In genomic region chr19:1567848-1568227, GRCh38 we compare ENCODE assay signal across 10 cellular contexts. TPM values are rescaled to one million over a fixed set of nuclear protein-coding genes. Genes with fewer than 3 reads are reported as not detected.
DNase-seq lines count a peak whose midpoint lies in the region; ATAC-seq and TF ChIP-seq lines count a peak whose summit lies in the region.
"Had no signal": no experiment of that assay in that cellular context is flagged by ENCODE, and none has a peak within 500 bp of the region (broad histone marks: within the 10 kb centered on the region; RNA-seq: fewer than 3 reads in every experiment).

No MANE protein-coding gene starts in this region.

- H3K9me2 ChIP-seq in hepatocyte (replicated peaks; ENCODE audit: insufficient read depth), result no peaks in the 10 kb centered on the region

- BruUV-seq in Panc1 (replicated peaks; lab: Mats Ljungman, UMichigan), result no TSS peak

- no peaks in the 10 kb centered on the region; the same call in 1 of the 2 replicates for H3K4me1 ChIP-seq in Panc1 (ENCODE audit: control insufficient read depth, insufficient read depth, low read length)
- H3K4me1 ChIP-seq in hepatocyte (ENCODE audit: insufficient read depth), result peaks cover 10% of the 10 kb centered on the region
- H3K4me1 ChIP-seq in tibial artery, result peaks cover 0 to 28% (median 17%) of the 10 kb centered on the region in 4 donors

- peaks cover 49% of the 10 kb centered on the region for H3K79me2 ChIP-seq in hepatocyte

- H3K9me3 Mint-ChIP-seq in activated naive CD4-positive, alpha-beta T cell treated with anti-CD3 and anti-CD28 coated beads, Interleukin-2, amount 50 U/mL, for 72 hours, result no peaks in the 10 kb centered on the region
- H3K9me3 Mint-ChIP-seq in nephron progenitor cell, result peaks cover 4% of the 10 kb centered on the region

- H3K4me3 Mint-ChIP-seq in nephron progenitor cell, result no peak overlapping the region

- H3K27me3 Mint-ChIP-seq in nephron progenitor cell (ENCODE audit: low read depth, poor library complexity), result peaks cover 21% of the 10 kb centered on the region

- H3K27ac ChIP-seq in Panc1 (ENCODE audit: low read length), result no peak overlapping the region
- no peak overlapping the region for H3K27ac ChIP-seq in hepatocyte
- no peak overlapping the region for H3K27ac ChIP-seq in tibial artery

- no peak overlapping the region for H2AFZ ChIP-seq in hepatocyte

- TF ChIP-seq CTCF in Panc1 (IDR thresholded peaks at IDR 0.05) (no peak), hepatocyte (IDR thresholded peaks at IDR 0.05; ENCODE audit: poor library complexity) (no peak), tibial artery (IDR thresholded peaks at IDR 0.05) (no peak), nephron progenitor cell (IDR thresholded peaks at IDR 0.05) (no peak)

- H3K9me3 ChIP-seq in Panc1 (ENCODE audit: control insufficient read depth, insufficient read depth, low read depth, low read length) (no peaks in the 10 kb centered on the region), hepatocyte (ENCODE audit: low read depth) (no peaks in the 10 kb centered on the region), tibial artery (no peaks in the 10 kb centered on the region)

- H3K4me3 ChIP-seq in Panc1 (ENCODE audit: low read depth in 2 of 2, low read length in 2 of 2), result peak overlapping the region in 1 of 2 experiments; percentile 59; a peak in 1 of 4 replicates
- no peak overlapping the region for H3K4me3 ChIP-seq in hepatocyte
- peak overlapping the region; percentile 62 to 81 for H3K4me3 ChIP-seq in tibial artery

- intact Hi-C loops in Panc1 (cut with micrococcal nuclease; ENCODE audit: unreplicated experiment), result no loop called here
- intact Hi-C loops in tibial artery (cut with DNase I; ENCODE audit: low total_unique reads), result no loop called here

- in situ Hi-C loops in Panc1 (cut with HindIII; ENCODE audit: low pct_unique_long_range_greater_than_20kb, low sequenced_read_pairs), result no loop called here

- ATAC-seq in activated naive CD4-positive, alpha-beta T cell treated with anti-CD3 and anti-CD28 coated beads, Interleukin-2, amount 50 U/mL, for 72 hours, result peak; percentile 40 to 44
- ATAC-seq in Panc1 (peak; percentile 29), GM19395 (IDR thresholded peaks at IDR 0.05; ENCODE audit: unreplicated experiment) (no peak)

- no peaks in the 10 kb centered on the region; the same call in 1 of the 2 replicates for H3K36me3 ChIP-seq in Panc1 (ENCODE audit: control insufficient read depth, insufficient read depth, low read length)
- no peaks in the 10 kb centered on the region for H3K36me3 ChIP-seq in hepatocyte (replicated peaks; ENCODE audit: insufficient read depth, low read depth)
- no peaks in the 10 kb centered on the region for H3K36me3 ChIP-seq in tibial artery

- POLR2A ChIA-PET in Panc1 (lab: Charles Lee), result no interaction called here

- H4K20me1 ChIP-seq in hepatocyte (ENCODE audit: insufficient read depth, poor library complexity, severe bottlenecking), result peaks cover 39% of the 10 kb centered on the region

- no peaks in the 10 kb centered on the region for H3K36me3 Mint-ChIP-seq in activated naive CD4-positive, alpha-beta T cell treated with anti-CD3 and anti-CD28 coated beads, Interleukin-2, amount 50 U/mL, for 72 hours
- peaks cover 25% of the 10 kb centered on the region for H3K36me3 Mint-ChIP-seq in nephron progenitor cell (ENCODE audit: low read depth)
- H3K36me3 Mint-ChIP-seq: CD4-positive, alpha-beta memory T cell had no signal

- H3K27me3 ChIP-seq in Panc1 (ENCODE audit: control insufficient read depth, insufficient read depth, low read length) (no peaks in the 10 kb centered on the region), hepatocyte (no peaks in the 10 kb centered on the region), tibial artery (no peaks in the 10 kb centered on the region)

- DNase-seq in activated naive CD4-positive, alpha-beta T cell treated with anti-CD3 and anti-CD28 coated beads, Interleukin-2, amount 50 U/mL, for 72 hours (ENCODE audit: low spot score in 2 of 2), result no peak
- DNase-seq in activated naive CD4-positive, alpha-beta T cell (lab: John Stamatoyannopoulos, UW), result no peak
- DNase-seq in Panc1 (ENCODE audit: low read depth, low spot score), result no peak
- DNase-seq in hepatocyte (ENCODE audit: low spot score), result peak; percentile 57
- DNase-seq in tibial artery, result no peak
- no peak for DNase-seq in nephron progenitor cell
- no peak for DNase-seq in NOMO-1 (lab: John Stamatoyannopoulos, UW; ENCODE audit: unreplicated experiment in 2 of 2)
- DNase-seq: occipital lobe had no signal

- CTCF ChIA-PET in Panc1 (lab: Charles Lee), result no interaction called here

- peaks cover 23% of the 10 kb centered on the region for H3K4me1 Mint-ChIP-seq in nephron progenitor cell

- no peak overlapping the region for H3K27ac Mint-ChIP-seq in activated naive CD4-positive, alpha-beta T cell treated with anti-CD3 and anti-CD28 coated beads, Interleukin-2, amount 50 U/mL, for 72 hours
- H3K27ac Mint-ChIP-seq in nephron progenitor cell, result no peak overlapping the region

- no CpG with 5 or more reads among the region's 73 CpGs for WGBS in hepatocyte (ENCODE audit: low lambda C conversion rate, missing lambda C conversion rate)

- no peak overlapping the region for H3K4me2 ChIP-seq in hepatocyte

RNA-seq across cellular contexts. Expression of gene MEX3D, which starts 0.3 kb away (rescaled TPM):
- 1 to 10 TPM; 3.0 to 7.0 TPM for total RNA-seq in activated naive CD4-positive, alpha-beta T cell treated with anti-CD3 and anti-CD28 coated beads, Interleukin-2, amount 50 U/mL, for 72 hours
- total RNA-seq in Panc1 (2021; ENCODE audit: unreplicated experiment) (73.7 TPM), hepatocyte (38.7 and 45.6 TPM in 2 replicates)
- polyA plus RNA-seq in Panc1 (2012; ENCODE audit: insufficient read length), result 62.0 TPM
- polyA plus RNA-seq in hepatocyte, result 6.2 and 6.6 TPM in 2 replicates

RNA-seq across cellular contexts. Expression of gene MBD3, which starts 24.8 kb away (rescaled TPM):
- total RNA-seq in activated naive CD4-positive, alpha-beta T cell treated with anti-CD3 and anti-CD28 coated beads, Interleukin-2, amount 50 U/mL, for 72 hours, result 100 to 1,000 TPM in 1 of 2 donors, 10 to 100 TPM in 1; 50.8 to 103 TPM
- total RNA-seq in Panc1 (2021; ENCODE audit: unreplicated experiment) (139 TPM), hepatocyte (84.2 and 84.5 TPM in 2 replicates)
- 96.7 TPM for polyA plus RNA-seq in Panc1 (2012; ENCODE audit: insufficient read length)
- 56.3 and 66.6 TPM in 2 replicates for polyA plus RNA-seq in hepatocyte

RNA-seq across cellular contexts. Expression of gene UQCR11, which starts 37.4 kb away (rescaled TPM):
- total RNA-seq in activated naive CD4-positive, alpha-beta T cell treated with anti-CD3 and anti-CD28 coated beads, Interleukin-2, amount 50 U/mL, for 72 hours, result 100 to 1,000 TPM; 163 to 193 TPM
- total RNA-seq in Panc1 (2021; ENCODE audit: unreplicated experiment), result 300 TPM
- 270 TPM for polyA plus RNA-seq in Panc1 (2012; ENCODE audit: insufficient read length)
- 56.6 and 57.6 TPM in 2 replicates for total RNA-seq in hepatocyte
- 672 and 684 TPM in 2 replicates for polyA plus RNA-seq in hepatocyte

RNA-seq across cellular contexts. Expression of gene PLK5, which starts 44.0 kb away (rescaled TPM):
- total RNA-seq in activated naive CD4-positive, alpha-beta T cell treated with anti-CD3 and anti-CD28 coated beads, Interleukin-2, amount 50 U/mL, for 72 hours, result not detected
- total RNA-seq in Panc1 (2021; ENCODE audit: unreplicated experiment) (not detected), hepatocyte (not detected in 2 replicates)
- not detected for polyA plus RNA-seq in Panc1 (2012; ENCODE audit: insufficient read length)
- polyA plus RNA-seq in hepatocyte, result 0.12 and 0.53 TPM in 2 replicates
- total RNA-seq: CD4-positive, alpha-beta memory T cell; occipital lobe had no signal
- polyA plus RNA-seq: CD4-positive, alpha-beta memory T cell had no signal

RNA-seq across cellular contexts. Expression of gene ADAMTSL5, which starts 55.0 kb away (rescaled TPM):
- 1 to 10 TPM; 2.0 to 6.0 TPM for total RNA-seq in activated naive CD4-positive, alpha-beta T cell treated with anti-CD3 and anti-CD28 coated beads, Interleukin-2, amount 50 U/mL, for 72 hours
- total RNA-seq in Panc1 (2021; ENCODE audit: unreplicated experiment) (20.6 TPM), hepatocyte (8.3 and 11.2 TPM in 2 replicates)
- 36.6 TPM for polyA plus RNA-seq in Panc1 (2012; ENCODE audit: insufficient read length)
- 33.6 and 45.5 TPM in 2 replicates for polyA plus RNA-seq in hepatocyte
- total RNA-seq: occipital lobe had no signal
